ENCODE assay signal across 1 cellular context in genomic region chr1:47478090-47478489, GRCh38.
A peak's percentile ranks its signal among the peaks of the same experiment; 100 is the strongest.
TF ChIP-seq lines count a peak whose summit lies in the region.

No MANE protein-coding gene starts in this region.

TF ChIP-seq in HepG2, 621 proteins besides CTCF, POLR2A, EP300 and RAD21 (continued from another document and continues in another):
- TF ChIP-seq, protein P1, sequence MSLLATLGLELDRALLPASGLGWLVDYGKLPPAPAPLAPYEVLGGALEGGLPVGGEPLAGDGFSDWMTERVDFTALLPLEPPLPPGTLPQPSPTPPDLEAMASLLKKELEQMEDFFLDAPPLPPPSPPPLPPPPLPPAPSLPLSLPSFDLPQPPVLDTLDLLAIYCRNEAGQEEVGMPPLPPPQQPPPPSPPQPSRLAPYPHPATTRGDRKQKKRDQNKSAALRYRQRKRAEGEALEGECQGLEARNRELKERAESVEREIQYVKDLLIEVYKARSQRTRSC (CRISPR knock-in tag; IDR thresholded peaks at IDR 0.05; ENCODE audit: low read depth) = no peak
- TF ChIP-seq ZNF562 (CRISPR knock-in tag; IDR thresholded peaks at IDR 0.05; ENCODE audit: borderline replicate concordance) (no peak), POLR2G (IDR thresholded peaks at IDR 0.05; ENCODE audit: low read depth, low read length) (no peak), HMGXB3 (CRISPR knock-in tag; IDR thresholded peaks at IDR 0.05; ENCODE audit: borderline replicate concordance) (peak; percentile 59; the same call in 1 of the 2 replicates), SPEN (CRISPR knock-in tag; IDR thresholded peaks at IDR 0.05; ENCODE audit: low read depth) (peak; percentile 34; the same call in 1 of the 2 replicates), FOXK1 (CRISPR knock-in tag; IDR thresholded peaks at IDR 0.05; ENCODE audit: borderline replicate concordance, low read depth) (peak; percentile 37; the same call in 1 of the 2 replicates), ZFY (CRISPR knock-in tag; IDR thresholded peaks at IDR 0.05) (peak; percentile 38; the same call in 1 of the 2 replicates), PHF21A (CRISPR knock-in tag; IDR thresholded peaks at IDR 0.05) (peak; percentile 88), ZMYM4 (CRISPR knock-in tag; IDR thresholded peaks at IDR 0.05) (peak; percentile 65), EHMT2 (IDR thresholded peaks at IDR 0.05; ENCODE audit: borderline replicate concordance, low read depth, low read length) (no peak), GLI4 (CRISPR knock-in tag; IDR thresholded peaks at IDR 0.05; ENCODE audit: borderline replicate concordance) (no peak), SYNCRIP (IDR thresholded peaks at IDR 0.05; ENCODE audit: insufficient read depth, low read depth, low read length) (no peak), IRX3 (CRISPR knock-in tag; IDR thresholded peaks at IDR 0.05; ENCODE audit: borderline replicate concordance, low read depth) (no peak), ZNF329 (CRISPR knock-in tag; IDR thresholded peaks at IDR 0.05; ENCODE audit: low read depth) (0 out of 2 replicates have a peak, but pooled peaks have one; percentile 60), GABPA (IDR thresholded peaks at IDR 0.05; ENCODE audit: low read depth, low read length) (no peak), GABPA (CRISPR knock-in tag; IDR thresholded peaks at IDR 0.05; ENCODE audit: low read depth) (no peak)
- TF ChIP-seq, protein P2, sequence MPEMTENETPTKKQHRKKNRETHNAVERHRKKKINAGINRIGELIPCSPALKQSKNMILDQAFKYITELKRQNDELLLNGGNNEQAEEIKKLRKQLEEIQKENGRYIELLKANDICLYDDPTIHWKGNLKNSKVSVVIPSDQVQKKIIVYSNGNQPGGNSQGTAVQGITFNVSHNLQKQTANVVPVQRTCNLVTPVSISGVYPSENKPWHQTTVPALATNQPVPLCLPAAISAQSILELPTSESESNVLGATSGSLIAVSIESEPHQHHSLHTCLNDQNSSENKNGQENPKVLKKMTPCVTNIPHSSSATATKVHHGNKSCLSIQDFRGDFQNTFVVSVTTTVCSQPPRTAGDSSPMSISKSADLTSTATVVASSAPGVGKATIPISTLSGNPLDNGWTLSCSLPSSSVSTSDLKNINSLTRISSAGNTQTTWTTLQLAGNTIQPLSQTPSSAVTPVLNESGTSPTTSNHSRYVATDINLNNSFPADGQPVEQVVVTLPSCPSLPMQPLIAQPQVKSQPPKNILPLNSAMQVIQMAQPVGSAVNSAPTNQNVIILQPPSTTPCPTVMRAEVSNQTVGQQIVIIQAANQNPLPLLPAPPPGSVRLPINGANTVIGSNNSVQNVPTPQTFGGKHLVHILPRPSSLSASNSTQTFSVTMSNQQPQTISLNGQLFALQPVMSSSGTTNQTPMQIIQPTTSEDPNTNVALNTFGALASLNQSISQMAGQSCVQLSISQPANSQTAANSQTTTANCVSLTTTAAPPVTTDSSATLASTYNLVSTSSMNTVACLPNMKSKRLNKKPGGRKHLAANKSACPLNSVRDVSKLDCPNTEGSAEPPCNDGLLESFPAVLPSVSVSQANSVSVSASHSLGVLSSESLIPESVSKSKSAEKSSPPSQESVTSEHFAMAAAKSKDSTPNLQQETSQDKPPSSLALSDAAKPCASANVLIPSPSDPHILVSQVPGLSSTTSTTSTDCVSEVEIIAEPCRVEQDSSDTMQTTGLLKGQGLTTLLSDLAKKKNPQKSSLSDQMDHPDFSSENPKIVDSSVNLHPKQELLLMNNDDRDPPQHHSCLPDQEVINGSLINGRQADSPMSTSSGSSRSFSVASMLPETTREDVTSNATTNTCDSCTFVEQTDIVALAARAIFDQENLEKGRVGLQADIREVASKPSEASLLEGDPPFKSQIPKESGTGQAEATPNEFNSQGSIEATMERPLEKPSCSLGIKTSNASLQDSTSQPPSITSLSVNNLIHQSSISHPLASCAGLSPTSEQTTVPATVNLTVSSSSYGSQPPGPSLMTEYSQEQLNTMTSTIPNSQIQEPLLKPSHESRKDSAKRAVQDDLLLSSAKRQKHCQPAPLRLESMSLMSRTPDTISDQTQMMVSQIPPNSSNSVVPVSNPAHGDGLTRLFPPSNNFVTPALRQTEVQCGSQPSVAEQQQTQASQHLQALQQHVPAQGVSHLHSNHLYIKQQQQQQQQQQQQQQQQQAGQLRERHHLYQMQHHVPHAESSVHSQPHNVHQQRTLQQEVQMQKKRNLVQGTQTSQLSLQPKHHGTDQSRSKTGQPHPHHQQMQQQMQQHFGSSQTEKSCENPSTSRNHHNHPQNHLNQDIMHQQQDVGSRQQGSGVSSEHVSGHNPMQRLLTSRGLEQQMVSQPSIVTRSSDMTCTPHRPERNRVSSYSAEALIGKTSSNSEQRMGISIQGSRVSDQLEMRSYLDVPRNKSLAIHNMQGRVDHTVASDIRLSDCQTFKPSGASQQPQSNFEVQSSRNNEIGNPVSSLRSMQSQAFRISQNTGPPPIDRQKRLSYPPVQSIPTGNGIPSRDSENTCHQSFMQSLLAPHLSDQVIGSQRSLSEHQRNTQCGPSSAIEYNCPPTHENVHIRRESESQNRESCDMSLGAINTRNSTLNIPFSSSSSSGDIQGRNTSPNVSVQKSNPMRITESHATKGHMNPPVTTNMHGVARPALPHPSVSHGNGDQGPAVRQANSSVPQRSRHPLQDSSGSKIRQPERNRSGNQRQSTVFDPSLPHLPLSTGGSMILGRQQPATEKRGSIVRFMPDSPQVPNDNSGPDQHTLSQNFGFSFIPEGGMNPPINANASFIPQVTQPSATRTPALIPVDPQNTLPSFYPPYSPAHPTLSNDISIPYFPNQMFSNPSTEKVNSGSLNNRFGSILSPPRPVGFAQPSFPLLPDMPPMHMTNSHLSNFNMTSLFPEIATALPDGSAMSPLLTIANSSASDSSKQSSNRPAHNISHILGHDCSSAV (CRISPR knock-in tag; IDR thresholded peaks at IDR 0.05; ENCODE audit: borderline replicate concordance) = no peak
- TF ChIP-seq, protein P3, sequence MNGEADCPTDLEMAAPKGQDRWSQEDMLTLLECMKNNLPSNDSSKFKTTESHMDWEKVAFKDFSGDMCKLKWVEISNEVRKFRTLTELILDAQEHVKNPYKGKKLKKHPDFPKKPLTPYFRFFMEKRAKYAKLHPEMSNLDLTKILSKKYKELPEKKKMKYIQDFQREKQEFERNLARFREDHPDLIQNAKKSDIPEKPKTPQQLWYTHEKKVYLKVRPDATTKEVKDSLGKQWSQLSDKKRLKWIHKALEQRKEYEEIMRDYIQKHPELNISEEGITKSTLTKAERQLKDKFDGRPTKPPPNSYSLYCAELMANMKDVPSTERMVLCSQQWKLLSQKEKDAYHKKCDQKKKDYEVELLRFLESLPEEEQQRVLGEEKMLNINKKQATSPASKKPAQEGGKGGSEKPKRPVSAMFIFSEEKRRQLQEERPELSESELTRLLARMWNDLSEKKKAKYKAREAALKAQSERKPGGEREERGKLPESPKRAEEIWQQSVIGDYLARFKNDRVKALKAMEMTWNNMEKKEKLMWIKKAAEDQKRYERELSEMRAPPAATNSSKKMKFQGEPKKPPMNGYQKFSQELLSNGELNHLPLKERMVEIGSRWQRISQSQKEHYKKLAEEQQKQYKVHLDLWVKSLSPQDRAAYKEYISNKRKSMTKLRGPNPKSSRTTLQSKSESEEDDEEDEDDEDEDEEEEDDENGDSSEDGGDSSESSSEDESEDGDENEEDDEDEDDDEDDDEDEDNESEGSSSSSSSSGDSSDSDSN (CRISPR knock-in tag; IDR thresholded peaks at IDR 0.05) = peak; percentile 61
- TF ChIP-seq, protein P4, sequence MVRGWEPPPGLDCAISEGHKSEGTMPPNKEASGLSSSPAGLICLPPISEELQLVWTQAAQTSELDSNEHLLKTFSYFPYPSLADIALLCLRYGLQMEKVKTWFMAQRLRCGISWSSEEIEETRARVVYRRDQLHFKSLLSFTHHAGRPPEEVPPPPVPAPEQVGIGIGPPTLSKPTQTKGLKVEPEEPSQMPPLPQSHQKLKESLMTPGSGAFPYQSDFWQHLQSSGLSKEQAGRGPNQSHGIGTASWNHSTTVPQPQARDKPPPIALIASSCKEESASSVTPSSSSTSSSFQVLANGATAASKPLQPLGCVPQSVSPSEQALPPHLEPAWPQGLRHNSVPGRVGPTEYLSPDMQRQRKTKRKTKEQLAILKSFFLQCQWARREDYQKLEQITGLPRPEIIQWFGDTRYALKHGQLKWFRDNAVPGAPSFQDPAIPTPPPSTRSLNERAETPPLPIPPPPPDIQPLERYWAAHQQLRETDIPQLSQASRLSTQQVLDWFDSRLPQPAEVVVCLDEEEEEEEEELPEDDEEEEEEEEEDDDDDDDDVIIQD (CRISPR knock-in tag; IDR thresholded peaks at IDR 0.05; ENCODE audit: low read depth) = 0 out of 2 replicates have a peak, but pooled peaks have one; percentile 22
- TF ChIP-seq, protein P5, sequence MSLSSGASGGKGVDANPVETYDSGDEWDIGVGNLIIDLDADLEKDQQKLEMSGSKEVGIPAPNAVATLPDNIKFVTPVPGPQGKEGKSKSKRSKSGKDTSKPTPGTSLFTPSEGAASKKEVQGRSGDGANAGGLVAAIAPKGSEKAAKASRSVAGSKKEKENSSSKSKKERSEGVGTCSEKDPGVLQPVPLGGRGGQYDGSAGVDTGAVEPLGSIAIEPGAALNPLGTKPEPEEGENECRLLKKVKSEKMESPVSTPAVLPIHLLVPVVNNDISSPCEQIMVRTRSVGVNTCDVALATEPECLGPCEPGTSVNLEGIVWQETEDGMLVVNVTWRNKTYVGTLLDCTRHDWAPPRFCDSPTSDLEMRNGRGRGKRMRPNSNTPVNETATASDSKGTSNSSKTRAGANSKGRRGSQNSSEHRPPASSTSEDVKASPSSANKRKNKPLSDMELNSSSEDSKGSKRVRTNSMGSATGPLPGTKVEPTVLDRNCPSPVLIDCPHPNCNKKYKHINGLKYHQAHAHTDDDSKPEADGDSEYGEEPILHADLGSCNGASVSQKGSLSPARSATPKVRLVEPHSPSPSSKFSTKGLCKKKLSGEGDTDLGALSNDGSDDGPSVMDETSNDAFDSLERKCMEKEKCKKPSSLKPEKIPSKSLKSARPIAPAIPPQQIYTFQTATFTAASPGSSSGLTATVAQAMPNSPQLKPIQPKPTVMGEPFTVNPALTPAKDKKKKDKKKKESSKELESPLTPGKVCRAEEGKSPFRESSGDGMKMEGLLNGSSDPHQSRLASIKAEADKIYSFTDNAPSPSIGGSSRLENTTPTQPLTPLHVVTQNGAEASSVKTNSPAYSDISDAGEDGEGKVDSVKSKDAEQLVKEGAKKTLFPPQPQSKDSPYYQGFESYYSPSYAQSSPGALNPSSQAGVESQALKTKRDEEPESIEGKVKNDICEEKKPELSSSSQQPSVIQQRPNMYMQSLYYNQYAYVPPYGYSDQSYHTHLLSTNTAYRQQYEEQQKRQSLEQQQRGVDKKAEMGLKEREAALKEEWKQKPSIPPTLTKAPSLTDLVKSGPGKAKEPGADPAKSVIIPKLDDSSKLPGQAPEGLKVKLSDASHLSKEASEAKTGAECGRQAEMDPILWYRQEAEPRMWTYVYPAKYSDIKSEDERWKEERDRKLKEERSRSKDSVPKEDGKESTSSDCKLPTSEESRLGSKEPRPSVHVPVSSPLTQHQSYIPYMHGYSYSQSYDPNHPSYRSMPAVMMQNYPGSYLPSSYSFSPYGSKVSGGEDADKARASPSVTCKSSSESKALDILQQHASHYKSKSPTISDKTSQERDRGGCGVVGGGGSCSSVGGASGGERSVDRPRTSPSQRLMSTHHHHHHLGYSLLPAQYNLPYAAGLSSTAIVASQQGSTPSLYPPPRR (CRISPR knock-in tag; IDR thresholded peaks at IDR 0.05; ENCODE audit: borderline replicate concordance) = peak; percentile 100
- TF ChIP-seq, protein P6, sequence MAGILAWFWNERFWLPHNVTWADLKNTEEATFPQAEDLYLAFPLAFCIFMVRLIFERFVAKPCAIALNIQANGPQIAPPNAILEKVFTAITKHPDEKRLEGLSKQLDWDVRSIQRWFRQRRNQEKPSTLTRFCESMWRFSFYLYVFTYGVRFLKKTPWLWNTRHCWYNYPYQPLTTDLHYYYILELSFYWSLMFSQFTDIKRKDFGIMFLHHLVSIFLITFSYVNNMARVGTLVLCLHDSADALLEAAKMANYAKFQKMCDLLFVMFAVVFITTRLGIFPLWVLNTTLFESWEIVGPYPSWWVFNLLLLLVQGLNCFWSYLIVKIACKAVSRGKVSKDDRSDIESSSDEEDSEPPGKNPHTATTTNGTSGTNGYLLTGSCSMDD (CRISPR knock-in tag; IDR thresholded peaks at IDR 0.05) = no peak
- TF ChIP-seq, protein P7, sequence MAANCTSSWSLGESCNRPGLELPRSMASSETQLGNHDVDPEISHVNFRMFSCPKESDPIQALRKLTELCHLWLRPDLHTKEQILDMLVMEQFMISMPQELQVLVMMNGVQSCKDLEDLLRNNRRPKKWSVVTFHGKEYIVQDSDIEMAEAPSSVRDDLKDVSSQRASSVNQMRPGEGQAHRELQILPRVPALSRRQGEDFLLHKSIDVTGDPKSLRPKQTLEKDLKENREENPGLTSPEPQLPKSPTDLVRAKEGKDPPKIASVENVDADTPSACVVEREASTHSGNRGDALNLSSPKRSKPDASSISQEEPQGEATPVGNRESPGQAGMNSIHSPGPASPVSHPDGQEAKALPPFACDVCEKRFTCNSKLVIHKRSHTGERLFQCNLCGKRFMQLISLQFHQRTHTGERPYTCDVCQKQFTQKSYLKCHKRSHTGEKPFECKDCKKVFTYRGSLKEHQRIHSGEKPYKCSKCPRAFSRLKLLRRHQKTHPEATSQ (CRISPR knock-in tag; IDR thresholded peaks at IDR 0.05; ENCODE audit: borderline replicate concordance) = peak; percentile 62; the same call in 1 of the 2 replicates
- TF ChIP-seq, protein P8, sequence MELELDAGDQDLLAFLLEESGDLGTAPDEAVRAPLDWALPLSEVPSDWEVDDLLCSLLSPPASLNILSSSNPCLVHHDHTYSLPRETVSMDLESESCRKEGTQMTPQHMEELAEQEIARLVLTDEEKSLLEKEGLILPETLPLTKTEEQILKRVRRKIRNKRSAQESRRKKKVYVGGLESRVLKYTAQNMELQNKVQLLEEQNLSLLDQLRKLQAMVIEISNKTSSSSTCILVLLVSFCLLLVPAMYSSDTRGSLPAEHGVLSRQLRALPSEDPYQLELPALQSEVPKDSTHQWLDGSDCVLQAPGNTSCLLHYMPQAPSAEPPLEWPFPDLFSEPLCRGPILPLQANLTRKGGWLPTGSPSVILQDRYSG (CRISPR knock-in tag; IDR thresholded peaks at IDR 0.05) = no peak
